Comparison of ENCODE assay signal across 14 cellular contexts in genomic region chr12:78580296-78580695, GRCh38.
DNase-seq lines count a peak whose midpoint lies in the region; TF ChIP-seq lines count a peak whose summit lies in the region.
"Had no signal": no experiment of that assay in that cellular context is flagged by ENCODE, and none has a peak within 500 bp of the region (broad histone marks: within the 10 kb centered on the region; RNA-seq: fewer than 3 reads in every experiment).

No MANE protein-coding gene starts in this region.

- 33 to 62% methylated on average over 1 of the region's 1 CpG for WGBS in sigmoid colon, 2 donors

- intact Hi-C loops in PC-9 (cut with micrococcal nuclease; ENCODE audit: unreplicated experiment) (no loop called here), sigmoid colon (cut with DNase I) (no loop called here)

- no peaks in the 10 kb centered on the region for H4K20me1 ChIP-seq in PC-9 (ENCODE audit: insufficient read depth)
- H4K20me1 ChIP-seq: BLaER1 treated with 17β-estradiol and CSF1 and Interleukin-3, amounts not matched to agents 10 nM and 100 nM had no signal

- peaks cover 6% of the 10 kb centered on the region for H3K4me1 Mint-ChIP-seq in type B pancreatic cell (ENCODE audit: unreplicated experiment)
- H3K4me1 Mint-ChIP-seq: CD4-positive, CD25-positive, alpha-beta regulatory T cell had no signal

- H3F3A ChIP-seq in PC-9 (ENCODE audit: insufficient read depth, low read depth), result no peaks in the 10 kb centered on the region

- H3K4me1 ChIP-seq in PC-9 (replicated peaks; ENCODE audit: insufficient read depth) (no peaks in the 10 kb centered on the region), sigmoid colon (no peaks in the 10 kb centered on the region)
- H3K4me1 ChIP-seq: BLaER1 treated with 17β-estradiol and CSF1 and Interleukin-3, amounts not matched to agents 10 nM and 100 nM had no signal

- no peaks in the 10 kb centered on the region for H3K36me3 ChIP-seq in PC-9 (ENCODE audit: low read depth)
- no peaks in the 10 kb centered on the region for H3K36me3 ChIP-seq in sigmoid colon
- H3K36me3 ChIP-seq: BLaER1 treated with 17β-estradiol and CSF1 and Interleukin-3, amounts not matched to agents 10 nM and 100 nM had no signal

- TF ChIP-seq EP300 in sigmoid colon (IDR thresholded peaks at IDR 0.05), result no peak

- no peaks in the 10 kb centered on the region for H3K36me3 Mint-ChIP-seq in type B pancreatic cell
- H3K36me3 Mint-ChIP-seq: CD4-positive, CD25-positive, alpha-beta regulatory T cell had no signal

- no peak overlapping the region for H3K27ac Mint-ChIP-seq in type B pancreatic cell
- H3K27ac Mint-ChIP-seq: CD4-positive, CD25-positive, alpha-beta regulatory T cell; HFFc6 had no signal

- no peak overlapping the region for H3K4me3 ChIP-seq in PC-9
- no peak overlapping the region for H3K4me3 ChIP-seq in sigmoid colon
- H3K4me3 ChIP-seq: BLaER1 treated with 17β-estradiol and CSF1 and Interleukin-3, amounts not matched to agents 10 nM and 100 nM had no signal

- CTCF ChIA-PET in PC-9 (lab: Charles Lee), result no interaction called here

- peaks cover 10% of the 10 kb centered on the region; the same call in 1 of the 2 replicates for H3K9me3 ChIP-seq in PC-9 (ENCODE audit: insufficient read depth, low read depth)
- H3K9me3 ChIP-seq in sigmoid colon, result no peaks in the 10 kb centered on the region

- DNase-seq in LHCN-M2 (ENCODE audit: low read depth), result peak; percentile 5
- DNase-seq in PC-9, result no peak
- peak; percentile 17 for DNase-seq in iris pigment epithelial cell (ENCODE audit: low read depth)
- DNase-seq in UCSD-AML1 (lab: John Stamatoyannopoulos, UW; ENCODE audit: unreplicated experiment), result no peak
- DNase-seq in sigmoid colon, result no peak
- DNase-seq in type B pancreatic cell (ENCODE audit: extremely low spot score, unreplicated experiment), result no peak
- DNase-seq: CD4-positive, CD25-positive, alpha-beta regulatory T cell; DMS53; GF-D8; HCEC 1CT; HFFc6; IMR-90 had no signal

- TF ChIP-seq CTCF in PC-9 (conservative IDR thresholded peaks at IDR 0.05), result no peak
- TF ChIP-seq CTCF in sigmoid colon (IDR thresholded peaks at IDR 0.05), result no peak
- no peak for TF ChIP-seq CTCF in type B pancreatic cell (conservative IDR thresholded peaks at IDR 0.05)

- H3K27me3 ChIP-seq in PC-9 (ENCODE audit: insufficient read depth, low read depth) (no peaks in the 10 kb centered on the region), sigmoid colon (no peaks in the 10 kb centered on the region)
- H3K27me3 ChIP-seq: BLaER1 treated with 17β-estradiol and CSF1 and Interleukin-3, amounts not matched to agents 10 nM and 100 nM had no signal

- H2AFZ ChIP-seq in PC-9, result peak overlapping the region; percentile 43; the same call in 1 of the 2 replicates

- no TSS peak for BruUV-seq in PC-9 (replicated peaks; lab: Mats Ljungman, UMichigan)

- POLR2A ChIA-PET in PC-9 (lab: Charles Lee; ENCODE audit: unreplicated experiment), result no interaction called here

- H3K79me2 ChIP-seq in PC-9 (ENCODE audit: low read depth), result no peaks in the 10 kb centered on the region

- no peaks in the 10 kb centered on the region for H3K27me3 Mint-ChIP-seq in type B pancreatic cell
- H3K27me3 Mint-ChIP-seq: CD4-positive, CD25-positive, alpha-beta regulatory T cell had no signal

- no peaks in the 10 kb centered on the region for H3K9me2 ChIP-seq in PC-9 (ENCODE audit: insufficient read depth)

- H3K27ac ChIP-seq in PC-9, result no peak overlapping the region
- H3K27ac ChIP-seq in sigmoid colon, result no peak overlapping the region
- H3K27ac ChIP-seq: BLaER1 treated with 17β-estradiol and CSF1 and Interleukin-3, amounts not matched to agents 10 nM and 100 nM; HL-60 had no signal

- H3K4me2 ChIP-seq in PC-9, result no peak overlapping the region
- H3K4me2 ChIP-seq: BLaER1 treated with 17β-estradiol and CSF1 and Interleukin-3, amounts not matched to agents 10 nM and 100 nM had no signal

- H3K4me3 Mint-ChIP-seq in type B pancreatic cell, result no peak overlapping the region
- H3K4me3 Mint-ChIP-seq: CD4-positive, CD25-positive, alpha-beta regulatory T cell; HFFc6 had no signal

- no peak for TF ChIP-seq POLR2A in sigmoid colon (IDR thresholded peaks at IDR 0.05)

- H3K9me3 Mint-ChIP-seq in type B pancreatic cell, result peaks cover 7% of the 10 kb centered on the region

Comparison
In these comparisons a context has a peak if more than half of its experiments do, and no peak if none do; other contexts are left out.
1. DNase-seq: peak in LHCN-M2 (single experiment) and iris pigment epithelial cell (single experiment); none in PC-9 (0 of 2), UCSD-AML1 (single experiment), sigmoid colon (single experiment) and type B pancreatic cell (single experiment).